In genomic region chr1:172394167-172394751, GRCh38 we compare ENCODE assay signal across 8 cellular contexts. TPM values are rescaled to one million over a fixed set of nuclear protein-coding genes. Genes with fewer than 3 reads are reported as not detected.
A peak's percentile ranks its signal among the peaks of the same experiment; 100 is the strongest.
DNase-seq lines count a peak whose midpoint lies in the region; ATAC-seq and TF ChIP-seq lines count a peak whose summit lies in the region.

No MANE protein-coding gene starts in this region.

- H3K9me3 Mint-ChIP-seq in CD14-positive monocyte, result no peaks in the 10 kb centered on the region
- no peaks in the 10 kb centered on the region for H3K9me3 Mint-ChIP-seq in activated T-helper 1 cell treated with anti-CD3 and anti-CD28 coated beads, Interleukin-12 subunit alpha, Interleukin-12 subunit beta, Interleukin-2, Interleukin-4 antibody, amounts not matched to agents 30 ng/mL and 10 ng/mL and 1 ng/mL, durations not matched to agents 14 hours and 24 hours and 36 hours

- H3K4me3 Mint-ChIP-seq in CD14-positive monocyte, result no peak overlapping the region
- H3K4me3 Mint-ChIP-seq in activated T-helper 1 cell treated with anti-CD3 and anti-CD28 coated beads, Interleukin-12 subunit alpha, Interleukin-12 subunit beta, Interleukin-2, Interleukin-4 antibody, amounts not matched to agents 30 ng/mL and 10 ng/mL and 1 ng/mL, durations not matched to agents 14 hours and 24 hours and 36 hours, result peak overlapping the region; percentile 27

- DNase-seq in CD14-positive monocyte (ENCODE audit: low spot score) (peak; percentile 47), kidney glomerular epithelial cell (lab: John Stamatoyannopoulos, UW) (peak; percentile 44), NCI-H82 treated with DMSO at 0.1 percent for 48 hours (lab: John Stamatoyannopoulos, UW; ENCODE audit: unreplicated experiment) (no peak), left lobe of liver (ENCODE audit: low spot score) (no peak)
- peak; percentile 68 for DNase-seq in activated T-helper 1 cell treated with anti-CD3 and anti-CD28 coated beads, Interleukin-12 subunit alpha, Interleukin-12 subunit beta, Interleukin-2, Interleukin-4 antibody, amounts not matched to agents 30 ng/mL and 10 ng/mL and 1 ng/mL, durations not matched to agents 14 hours and 24 hours and 36 hours (ENCODE audit: low spot score)
- peak; percentile 18 to 34 for DNase-seq in stimulated activated CD8-positive, alpha-beta memory T cell treated with anti-CD3 and anti-CD28 coated beads, Interleukin-2, amount 100 ng/mL, for 48 hours (ENCODE audit: low read depth in 2 of 2)

- no peaks in the 10 kb centered on the region for H3K9me3 ChIP-seq in KOPT-K1 (ENCODE audit: insufficient read depth, low read length, poor library complexity, severe bottlenecking)

- H3K27me3 Mint-ChIP-seq in CD14-positive monocyte (ENCODE audit: low read depth in 3 of 3), result peaks cover 0 to 2% (median 0%) of the 10 kb centered on the region in 3 donors
- peaks cover 20% of the 10 kb centered on the region for H3K27me3 Mint-ChIP-seq in activated T-helper 1 cell treated with anti-CD3 and anti-CD28 coated beads, Interleukin-12 subunit alpha, Interleukin-12 subunit beta, Interleukin-2, Interleukin-4 antibody, amounts not matched to agents 30 ng/mL and 10 ng/mL and 1 ng/mL, durations not matched to agents 14 hours and 24 hours and 36 hours (ENCODE audit: insufficient read depth)

- H3K4me1 Mint-ChIP-seq in CD14-positive monocyte, result peaks cover 14% of the 10 kb centered on the region
- H3K4me1 Mint-ChIP-seq in activated T-helper 1 cell treated with anti-CD3 and anti-CD28 coated beads, Interleukin-12 subunit alpha, Interleukin-12 subunit beta, Interleukin-2, Interleukin-4 antibody, amounts not matched to agents 30 ng/mL and 10 ng/mL and 1 ng/mL, durations not matched to agents 14 hours and 24 hours and 36 hours (ENCODE audit: low read depth), result peaks cover 53% of the 10 kb centered on the region

- no peaks in the 10 kb centered on the region for H3K36me3 ChIP-seq in KOPT-K1 (ENCODE audit: insufficient read depth, low read length)

- ATAC-seq in GM21367 (IDR thresholded peaks at IDR 0.05; ENCODE audit: unreplicated experiment) (peak; percentile 73), left lobe of liver (no peak)

- H3K27ac Mint-ChIP-seq in CD14-positive monocyte, result peak overlapping the region in 5 of 7 donors; percentile 53 to 85 (median 72)
- H3K27ac Mint-ChIP-seq in activated T-helper 1 cell treated with anti-CD3 and anti-CD28 coated beads, Interleukin-12 subunit alpha, Interleukin-12 subunit beta, Interleukin-2, Interleukin-4 antibody, amounts not matched to agents 30 ng/mL and 10 ng/mL and 1 ng/mL, durations not matched to agents 14 hours and 24 hours and 36 hours, result peak overlapping the region; percentile 40

- intact Hi-C loops in CD14-positive monocyte (cut with micrococcal nuclease), result no loop called here
- intact Hi-C loops in activated T-helper 1 cell treated with anti-CD3 and anti-CD28 coated beads, Interleukin-12 subunit alpha, Interleukin-12 subunit beta, Interleukin-2, Interleukin-4 antibody, amounts not matched to agents 30 ng/mL and 10 ng/mL and 1 ng/mL, durations not matched to agents 14 hours and 24 hours and 36 hours (cut with micrococcal nuclease), result loop anchor here (1.0 kb wide), 5 partner anchors 13 to 213 kb away; no protein-coding TSS in a partner anchor

- H3K36me3 Mint-ChIP-seq in CD14-positive monocyte, result peaks cover 4 to 5% of the 10 kb centered on the region in 2 donors
- peaks cover 5% of the 10 kb centered on the region for H3K36me3 Mint-ChIP-seq in activated T-helper 1 cell treated with anti-CD3 and anti-CD28 coated beads, Interleukin-12 subunit alpha, Interleukin-12 subunit beta, Interleukin-2, Interleukin-4 antibody, amounts not matched to agents 30 ng/mL and 10 ng/mL and 1 ng/mL, durations not matched to agents 14 hours and 24 hours and 36 hours (ENCODE audit: low read depth)

- TF ChIP-seq CTCF in CD14-positive monocyte (IDR thresholded peaks at IDR 0.05), result no peak

- peak overlapping the region; percentile 59 for H3K27ac ChIP-seq in KOPT-K1 (ENCODE audit: low read depth, low read length, poor library complexity, severe bottlenecking)

RNA-seq across cellular contexts. Expression of gene C1orf105, which starts 26.2 kb away (rescaled TPM):
- not detected for polyA plus RNA-seq in CD14-positive monocyte
- total RNA-seq in activated T-helper 1 cell treated with anti-CD3 and anti-CD28 coated beads, Interleukin-12 subunit alpha, Interleukin-12 subunit beta, Interleukin-2, Interleukin-4 antibody, amounts not matched to agents 30 ng/mL and 10 ng/mL and 1 ng/mL, durations not matched to agents 14 hours and 24 hours and 36 hours, result not detected in 2 replicates
- not detected for total RNA-seq in left lobe of liver

RNA-seq across cellular contexts. Expression of gene PIGC, which starts 49.6 kb away (rescaled TPM):
- 10 to 100 TPM; 51.1 to 61.5 TPM for polyA plus RNA-seq in CD14-positive monocyte
- 22.6 and 23.3 TPM in 2 replicates for total RNA-seq in activated T-helper 1 cell treated with anti-CD3 and anti-CD28 coated beads, Interleukin-12 subunit alpha, Interleukin-12 subunit beta, Interleukin-2, Interleukin-4 antibody, amounts not matched to agents 30 ng/mL and 10 ng/mL and 1 ng/mL, durations not matched to agents 14 hours and 24 hours and 36 hours
- 7.6 TPM for total RNA-seq in left lobe of liver

Comparison
In these comparisons a context has a peak if more than half of its experiments do, and no peak if none do; other contexts are left out.
1. DNase-seq: peak in CD14-positive monocyte (single experiment), activated T-helper 1 cell treated with anti-CD3 and anti-CD28 coated beads, Interleukin-12 subunit alpha, Interleukin-12 subunit beta, Interleukin-2, Interleukin-4 antibody, amounts not matched to agents 30 ng/mL and 10 ng/mL and 1 ng/mL, durations not matched to agents 14 hours and 24 hours and 36 hours (single experiment), kidney glomerular epithelial cell (single experiment) and stimulated activated CD8-positive, alpha-beta memory T cell treated with anti-CD3 and anti-CD28 coated beads, Interleukin-2, amount 100 ng/mL, for 48 hours (2 of 2); none in NCI-H82 treated with DMSO at 0.1 percent for 48 hours (single experiment) and left lobe of liver (single experiment).